In the genomic region with DNA sequence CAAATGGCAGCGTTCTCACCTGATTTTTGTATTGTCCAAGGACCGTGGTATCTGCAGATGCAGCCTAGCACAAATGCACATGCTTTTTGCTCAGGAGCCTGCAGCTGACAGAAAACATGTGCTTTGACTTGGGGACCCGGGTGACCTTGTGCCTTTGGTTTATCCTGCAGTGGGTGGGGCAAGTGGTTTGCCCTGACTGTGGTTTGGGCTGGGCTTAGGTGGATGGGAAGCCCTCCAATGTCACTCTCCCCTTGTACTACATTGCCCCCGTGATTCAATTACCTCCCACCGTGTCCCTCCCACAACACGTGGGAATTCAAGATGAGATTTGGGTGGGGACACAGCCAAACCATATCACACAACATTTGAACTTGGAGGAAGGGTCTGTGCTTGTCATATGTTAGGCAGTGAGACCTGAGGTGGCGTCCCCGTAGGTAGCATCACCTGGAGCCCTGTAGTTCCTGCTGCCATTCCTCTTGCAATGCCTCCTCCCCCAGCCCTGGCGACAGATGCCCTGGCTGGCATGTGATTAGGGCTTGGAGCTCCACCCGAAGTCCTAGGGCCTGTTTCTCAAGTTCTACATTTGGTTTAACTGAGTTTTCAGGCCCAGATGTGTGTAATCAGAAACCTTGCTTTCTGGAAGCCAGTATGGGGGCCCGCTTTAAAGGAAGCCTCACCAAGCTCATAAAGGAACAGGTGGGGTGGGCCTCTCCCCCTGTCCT, we compare ENCODE assay signal across 1 cellular context.
TF ChIP-seq lines count a peak whose summit lies in the region.

No MANE protein-coding gene starts in this region.

TF ChIP-seq in HCT116, 20 proteins besides CTCF, POLR2A, EP300 and RAD21 (continued from another document):
- TF ChIP-seq ZBTB33 (IDR thresholded peaks at IDR 0.05; ENCODE audit: extremely low read depth, insufficient replicate concordance, low read length) (no peak), EZH2 (IDR thresholded peaks at IDR 0.05) (no peak), CEBPB (IDR thresholded peaks at IDR 0.05; ENCODE audit: low read depth) (no peak), MAX (IDR thresholded peaks at IDR 0.05) (no peak), POLR2AphosphoS5 (IDR thresholded peaks at IDR 0.05; ENCODE audit: low read depth, low read length) (no peak), EZH2phosphoT487 (IDR thresholded peaks at IDR 0.05; ENCODE audit: borderline replicate concordance) (no peak), SIN3A (IDR thresholded peaks at IDR 0.05; ENCODE audit: low read depth) (no peak)
